ENCODE assay signal across 7 cellular contexts in genomic region chr13:55788548-55788947, GRCh38.
"Had no signal": no experiment of that assay in that cellular context is flagged by ENCODE, and none has a peak within 500 bp of the region (broad histone marks: within the 10 kb centered on the region; RNA-seq: fewer than 3 reads in every experiment).

No MANE protein-coding gene starts in this region.

- ATAC-seq: HepG2, K562 had no signal

- DNase-seq: IMR-90, KBM-7, KG1 had no signal

- H3K4me1 Mint-ChIP-seq: IgD-negative memory B cell had no signal

- FAIRE-seq: HepG2, HTR-8/SVneo, K562 had no signal

- H3K27ac Mint-ChIP-seq: IgD-negative memory B cell had no signal

- H3K4me3 Mint-ChIP-seq: IgD-negative memory B cell had no signal

- H3K27me3 Mint-ChIP-seq: IgD-negative memory B cell had no signal
